ENCODE assay signal across 17 cellular contexts in genomic region chr21:42796327-42797062, GRCh38.
A peak's percentile ranks its signal among the peaks of the same experiment; 100 is the strongest.
DNase-seq lines count a peak whose midpoint lies in the region; ATAC-seq, FAIRE-seq and TF ChIP-seq lines count a peak whose summit lies in the region.
"Had no signal": no experiment of that assay in that cellular context is flagged by ENCODE, and none has a peak within 500 bp of the region (broad histone marks: within the 10 kb centered on the region; RNA-seq: fewer than 3 reads in every experiment).

No MANE protein-coding gene starts in this region.

- WGBS in H1 (ENCODE audit: extremely low coverage in 1 of 2, insufficient coverage in 1 of 2, insufficient read length in 1 of 2, insufficient replicate concordance in 2 of 2, low coverage in 1 of 2, low lambda C conversion rate in 2 of 2, missing lambda C conversion rate in 1 of 2), 2 experiments: 91% methylated on average over 12 of the region's 13 CpGs; no CpG with 5 or more reads in 1 of the 2 experiments

- H3K18ac ChIP-seq in H1 (ENCODE audit: extremely low read depth, low read length): no peak overlapping the region; the same call in 1 of the 2 replicates

- peak overlapping the region; percentile 16 for H3K27ac ChIP-seq in PC-9
- H3K27ac ChIP-seq in H1 (ENCODE audit: low read depth, low read length): no peak overlapping the region
- no peak overlapping the region for H3K27ac ChIP-seq in osteoblast (ENCODE audit: low read depth, low read length)
- H3K27ac ChIP-seq: GM23248 had no signal

- peak overlapping the region; percentile 67; the same call in 1 of the 2 replicates for H2AFZ ChIP-seq in PC-9
- no peak overlapping the region for H2AFZ ChIP-seq in H1 (ENCODE audit: low read length)
- no peak overlapping the region for H2AFZ ChIP-seq in osteoblast (ENCODE audit: low read length)
- H2AFZ ChIP-seq: GM23248 had no signal

- H3F3A ChIP-seq in PC-9 (ENCODE audit: insufficient read depth, low read depth): peaks cover 36% of the 10 kb centered on the region

- H3K23me2 ChIP-seq in H1 (ENCODE audit: low read depth, low read length): no peaks in the 10 kb centered on the region

- peak overlapping the region; percentile 50; the same call in 1 of the 2 replicates for H2BK12ac ChIP-seq in H1 (ENCODE audit: low read depth, low read length)

- peak; percentile 12 for DNase-seq in H7
- DNase-seq in PC-9: peak; percentile 48 to 82
- no peak for DNase-seq in H1 (ENCODE audit: low read depth in 1 of 2, low spot score in 2 of 2)
- DNase-seq in osteoblast (ENCODE audit: insufficient read length, low spot score, missing footprints): peak; percentile 58
- DNase-seq in superior temporal gyrus (ENCODE audit: extremely low spot score): no peak
- DNase-seq in frontal cortex (ENCODE audit: low spot score in 2 of 2): no peak
- DNase-seq: CD4-positive, alpha-beta T cell; DMS79; GM23248; NCI-H1694 treated with DMSO at 0.1 percent for 48 hours; NCI-H446 treated with DMSO at 0.1 percent for 48 hours; NK-92 treated with Interleukin-12 subunit alpha and Interleukin-12 subunit beta, amount 100 ng/mL, for 24 hours; PC-3 had no signal

- H3K9me3 ChIP-seq in PC-9 (ENCODE audit: insufficient read depth, low read depth): no peaks in the 10 kb centered on the region
- H3K9me3 ChIP-seq in H1 (ENCODE audit: insufficient read depth in 2 of 2, low read depth in 1 of 2, low read length in 1 of 2): no peaks in the 10 kb centered on the region
- no peaks in the 10 kb centered on the region for H3K9me3 ChIP-seq in osteoblast (ENCODE audit: low read depth, low read length)

- no peaks in the 10 kb centered on the region for H3K79me1 ChIP-seq in H1 (ENCODE audit: low read depth, low read length)

- H3K23ac ChIP-seq in H1 (ENCODE audit: insufficient read length): no peak overlapping the region

- ATAC-seq in GM18517 (IDR thresholded peaks at IDR 0.05; ENCODE audit: unreplicated experiment) (no peak), GM19035 (IDR thresholded peaks at IDR 0.05; ENCODE audit: unreplicated experiment) (no peak)
- ATAC-seq: PC-3 had no signal

- H2BK5ac ChIP-seq in H1 (ENCODE audit: low read depth, low read length): no peak overlapping the region

- H3K4ac ChIP-seq in H1 (replicated peaks; ENCODE audit: insufficient read length, low read depth, low read length): no peak overlapping the region

- H3K27me3 ChIP-seq in H7 (ENCODE audit: control insufficient read depth, insufficient read depth, low read length) (no peaks in the 10 kb centered on the region), PC-9 (ENCODE audit: insufficient read depth, low read depth) (no peaks in the 10 kb centered on the region), H1 (replicated peaks in 1 of 4; ENCODE audit: control insufficient read depth in 3 of 4, extremely low read depth in 1 of 4, insufficient read depth in 3 of 4, low read length in 3 of 4) (no peaks in the 10 kb centered on the region; a peak in 1 of 7 replicates), osteoblast (ENCODE audit: insufficient read depth, low read length) (peaks cover 3% of the 10 kb centered on the region)

- H2BK20ac ChIP-seq in H1 (ENCODE audit: low read length): peak overlapping the region; percentile 86

- no peak overlapping the region for H2BK15ac ChIP-seq in H1 (ENCODE audit: low read length)

- H3K9ac ChIP-seq in H1 (replicated peaks in 1 of 4; ENCODE audit: extremely low read depth in 1 of 4, low read depth in 3 of 4, low read length in 3 of 4): no peak overlapping the region
- H3K9ac ChIP-seq: GM23248 had no signal

- H3K79me2 ChIP-seq in PC-9 (ENCODE audit: low read depth) (no peaks in the 10 kb centered on the region), H1 (ENCODE audit: control insufficient read depth in 1 of 2, insufficient read depth in 2 of 2, low read length in 2 of 2) (no peaks in the 10 kb centered on the region), osteoblast (ENCODE audit: insufficient read depth, low read length) (no peaks in the 10 kb centered on the region)

- H3K9me2 ChIP-seq in PC-9 (ENCODE audit: insufficient read depth): no peaks in the 10 kb centered on the region

- no peak for TF ChIP-seq EP300 in H1 (IDR thresholded peaks at IDR 0.05; ENCODE audit: borderline replicate concordance in 1 of 2, low read depth in 2 of 2, low read length in 2 of 2)

- H3K4me1 ChIP-seq in PC-9 (replicated peaks; ENCODE audit: insufficient read depth): peaks cover 33% of the 10 kb centered on the region
- peaks cover 0 to 9% (median 6%) of the 10 kb centered on the region in 4 experiments; a peak in 4 of 7 replicates for H3K4me1 ChIP-seq in H1 (replicated peaks in 1 of 4; ENCODE audit: control insufficient read depth in 3 of 4, insufficient read depth in 4 of 4, low read length in 3 of 4)
- no peaks in the 10 kb centered on the region for H3K4me1 ChIP-seq in osteoblast (ENCODE audit: insufficient read depth, low read length)

- peak overlapping the region; percentile 59 for H3K4me2 ChIP-seq in PC-9
- no peak overlapping the region for H3K4me2 ChIP-seq in H1 (ENCODE audit: insufficient read depth in 1 of 2, low read depth in 2 of 2, low read length in 2 of 2)
- H3K4me2 ChIP-seq in osteoblast (ENCODE audit: insufficient read depth, low read length): no peak overlapping the region

- H3K14ac ChIP-seq in H1 (ENCODE audit: insufficient read length): no peak overlapping the region

- intact Hi-C loops in PC-9 (cut with micrococcal nuclease; ENCODE audit: unreplicated experiment): loop anchor here (1.0 kb wide), 2 partner anchors 16 to 72 kb away; no protein-coding TSS in a partner anchor

- FAIRE-seq in H1 (lab: Jason Lieb, UNC) (no peak), frontal cortex (lab: Jason Lieb, UNC) (no peak)
- FAIRE-seq: GM12891, HTR-8/SVneo had no signal

- TF ChIP-seq CTCF in PC-9 (conservative IDR thresholded peaks at IDR 0.05) (no peak), H1 (IDR thresholded peaks at IDR 0.05; ENCODE audit: control extremely low read depth in 1 of 3, insufficient read depth in 1 of 3, low read depth in 1 of 3, low read length in 3 of 3) (no peak), osteoblast (IDR thresholded peaks at IDR 0.05; ENCODE audit: extremely low read depth, low read depth, low read length) (no peak)

- H4K5ac ChIP-seq in H1 (ENCODE audit: insufficient read length, low read depth, low read length): no peak overlapping the region

- no peak overlapping the region for H4K8ac ChIP-seq in H1 (ENCODE audit: extremely low read depth, insufficient read depth, low read length)

- POLR2A ChIA-PET in PC-9 (lab: Charles Lee; ENCODE audit: unreplicated experiment) (no interaction called here), H1 (lab: Charles Lee; ENCODE audit: partially characterized antibody) (interaction anchor here (0.6 to 4.2 kb wide), 5 partner anchors 9 to 523 kb away, joined by 4 to 27 read pairs (median 7); no protein-coding TSS in a partner anchor)

- no peak for TF ChIP-seq RAD21 in H1 (IDR thresholded peaks at IDR 0.05 in 1 of 2, conservative IDR thresholded peaks at IDR 0.05 in 1 of 2; ENCODE audit: low read depth in 2 of 2, low read length in 2 of 2)

- H3K36me3 ChIP-seq in H7 (replicated peaks; ENCODE audit: control insufficient read depth, insufficient read depth, low read length) (peaks cover 3% of the 10 kb centered on the region; the same call in 1 of the 2 replicates), PC-9 (ENCODE audit: low read depth) (no peaks in the 10 kb centered on the region), H1 (ENCODE audit: control insufficient read depth in 2 of 4, insufficient read depth in 4 of 4, low read length in 3 of 4) (no peaks in the 10 kb centered on the region), osteoblast (ENCODE audit: insufficient read depth, low read length) (no peaks in the 10 kb centered on the region)

- CTCF ChIA-PET in PC-9 (lab: Charles Lee): interaction anchor here (0.6 kb wide), 1 partner anchor 20 kb away, joined by 3 read pairs; no protein-coding TSS in a partner anchor
- CTCF ChIA-PET in H1 (lab: Charles Lee; ENCODE audit: partially characterized antibody): interaction anchor here (1.1 to 1.8 kb wide), 4 partner anchors 9 to 217 kb away, joined by 3 to 6 read pairs (median 5); no protein-coding TSS in a partner anchor

- no peak for TF ChIP-seq POLR2A in H1 (IDR thresholded peaks at IDR 0.05; ENCODE audit: control extremely low read depth in 1 of 2, low read depth in 2 of 2, low read length in 2 of 2)

- H2BK120ac ChIP-seq in H1 (replicated peaks; ENCODE audit: low read depth, low read length): peak overlapping the region; percentile 43

- no peak overlapping the region for H3K56ac ChIP-seq in H1 (replicated peaks; ENCODE audit: insufficient read length, low read depth, low read length)

- no TSS peak for BruUV-seq in PC-9 (replicated peaks; lab: Mats Ljungman, UMichigan)

- H4K20me1 ChIP-seq in PC-9 (ENCODE audit: insufficient read depth) (no peaks in the 10 kb centered on the region), H1 (replicated peaks in 1 of 2; ENCODE audit: control insufficient read depth in 1 of 2, insufficient read depth in 2 of 2, low read length in 2 of 2) (no peaks in the 10 kb centered on the region), osteoblast (ENCODE audit: insufficient read depth, low read length) (no peaks in the 10 kb centered on the region)

- H4K91ac ChIP-seq in H1 (replicated peaks; ENCODE audit: insufficient read length, low read length): peak overlapping the region; percentile 1

- H2AK5ac ChIP-seq in H1 (ENCODE audit: low read depth, low read length): peak overlapping the region; percentile 93; the same call in 1 of the 2 replicates

- H3K4me3 ChIP-seq in H7 (ENCODE audit: insufficient read depth, low read depth, low read length) (no peak overlapping the region), PC-9 (peak overlapping the region; percentile 1; the same call in 1 of the 2 replicates), H1 (ENCODE audit: extremely low read depth in 1 of 4, insufficient read depth in 2 of 4, low read depth in 3 of 4, low read length in 4 of 4) (no peak overlapping the region), osteoblast (ENCODE audit: insufficient read depth, low read length) (no peak overlapping the region)
- H3K4me3 ChIP-seq: GM23248 had no signal

TF ChIP-seq in H1, 55 proteins besides CTCF, POLR2A, EP300 and RAD21 (continues in another document):
- TF ChIP-seq POLR2AphosphoS5 (IDR thresholded peaks at IDR 0.05; ENCODE audit: low read depth, low read length) (no peak), GABPA (IDR thresholded peaks at IDR 0.05; ENCODE audit: borderline replicate concordance, insufficient read depth, low read length) (no peak), RFX5 (IDR thresholded peaks at IDR 0.05; ENCODE audit: borderline replicate concordance, low read depth, low read length) (no peak), TAF7 (optimal IDR thresholded peaks at IDR 0.05; ENCODE audit: borderline replicate concordance, low read depth, low read length) (no peak), BCL11A (IDR thresholded peaks at IDR 0.05; ENCODE audit: low read depth in 2 of 2, low read length in 2 of 2) (no peak), SP4 (IDR thresholded peaks at IDR 0.05; ENCODE audit: low read length) (no peak), CEBPB (IDR thresholded peaks at IDR 0.05; ENCODE audit: low read depth, low read length) (no peak), NANOG (IDR thresholded peaks at IDR 0.05; ENCODE audit: insufficient read depth, low read depth, low read length, poor library complexity, severe bottlenecking) (no peak)
- TF ChIP-seq, protein P1, sequence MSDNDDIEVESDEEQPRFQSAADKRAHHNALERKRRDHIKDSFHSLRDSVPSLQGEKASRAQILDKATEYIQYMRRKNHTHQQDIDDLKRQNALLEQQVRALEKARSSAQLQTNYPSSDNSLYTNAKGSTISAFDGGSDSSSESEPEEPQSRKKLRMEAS (IDR thresholded peaks at IDR 0.05): no peak

Comparison
In these comparisons a context has a peak if more than half of its experiments do, and no peak if none do; other contexts are left out.
1. DNase-seq: peak in H7 (single experiment), PC-9 (2 of 2) and osteoblast (single experiment); none in H1 (0 of 2), superior temporal gyrus (single experiment) and frontal cortex (0 of 2).